ENCODE assay signal across 26 cellular contexts in genomic region chr10:70497120-70497545, GRCh38. TPM values are rescaled to one million over a fixed set of nuclear protein-coding genes. Genes with fewer than 3 reads are reported as not detected.
DNase-seq lines count a peak whose midpoint lies in the region; ATAC-seq, FAIRE-seq and TF ChIP-seq lines count a peak whose summit lies in the region.
"Had no signal": no experiment of that assay in that cellular context is flagged by ENCODE, and none has a peak within 500 bp of the region (broad histone marks: within the 10 kb centered on the region; RNA-seq: fewer than 3 reads in every experiment).

No MANE protein-coding gene starts in this region.

- no peak for TF ChIP-seq POLR2A in K562 (conservative IDR thresholded peaks at IDR 0.05)
- no peak for TF ChIP-seq POLR2A in upper lobe of left lung (IDR thresholded peaks at IDR 0.05)

- no peak overlapping the region for H3K4me3 ChIP-seq in heart right ventricle
- no peak overlapping the region for H3K4me3 ChIP-seq in K562
- H3K4me3 ChIP-seq in upper lobe of left lung = no peak overlapping the region

- TF ChIP-seq CTCF in heart right ventricle (IDR thresholded peaks at IDR 0.05) (no peak), K562 (IDR thresholded peaks at IDR 0.05 in 2 of 3, conservative IDR thresholded peaks at IDR 0.05 in 1 of 3; ENCODE audit: insufficient read depth in 2 of 3, low read depth in 1 of 3, low read length in 3 of 3) (no peak), upper lobe of left lung (IDR thresholded peaks at IDR 0.05) (no peak)

- H3K4me2 ChIP-seq in K562 (ENCODE audit: insufficient read depth, low read length) = no peak overlapping the region
- H3K4me2 ChIP-seq: KMS-11 had no signal

- peak overlapping the region in 1 of 2 experiments; percentile 9; a peak in 1 of 4 replicates for H3K9ac ChIP-seq in K562 (ENCODE audit: insufficient read depth in 1 of 2, low read depth in 2 of 2, low read length in 2 of 2)
- H3K9ac ChIP-seq: KMS-11 had no signal

- no peak for TF ChIP-seq EP300 in K562 (IDR thresholded peaks at IDR 0.05; ENCODE audit: low read length)
- no peak for TF ChIP-seq EP300 in upper lobe of left lung (IDR thresholded peaks at IDR 0.05)

- CTCF ChIA-PET in K562 (lab: Yijun Ruan, JAX; ENCODE audit: low intra/inter-chr PET ratio) = no interaction called here

- intact Hi-C loops in Right ventricle myocardium inferior (cut with DNase I) (no loop called here), heart right ventricle (cut with DNase I) (no loop called here), K562 (cut with micrococcal nuclease) (no loop called here), left colon (cut with DNase I, micrococcal nuclease) (no loop called here)

- POLR2A ChIA-PET in K562 (lab: Yijun Ruan, JAX) = interaction anchor here (0.6 kb wide), 1 partner anchor 505 kb away, joined by 3 read pairs; no protein-coding TSS in a partner anchor

- no peak for FAIRE-seq in K562 (lab: Jason Lieb, UNC)
- FAIRE-seq: HTR-8/SVneo had no signal

- in situ Hi-C loops in K562 (cut with MboI) = no loop called here

- WGBS in heart right ventricle, 2 donors = 91 to 94% methylated on average over 13 of the region's 13 CpGs
- 3% methylated on average over 13 of the region's 13 CpGs for WGBS in K562 (ENCODE audit: insufficient coverage, low coverage, missing lambda C conversion rate)
- WGBS in upper lobe of left lung, 2 donors = 81 to 89% methylated on average over 7 to 13 of the region's 13 CpGs

- H4K20me1 ChIP-seq in K562 (replicated peaks; ENCODE audit: control insufficient read depth, insufficient read depth, low read length) = no peaks in the 10 kb centered on the region

- BruUV-seq in K562 (replicated peaks; lab: Mats Ljungman, UMichigan) = no TSS peak

- ATAC-seq in Right ventricle myocardium inferior = no peak
- ATAC-seq in heart right ventricle = no peak
- ATAC-seq in K562 = 0 out of 3 replicates have a peak, but pooled peaks have one; percentile 28
- ATAC-seq in upper lobe of left lung (ENCODE audit: low FRiP score in 2 of 2) = no peak
- no peak for ATAC-seq in left colon
- ATAC-seq: PC-3 had no signal

- no peaks in the 10 kb centered on the region for H3K79me2 ChIP-seq in K562 (ENCODE audit: control insufficient read depth, insufficient read depth, low read length)

- peak; percentile 59 for DNase-seq in Right ventricle myocardium inferior (ENCODE audit: missing footprints)
- no peak for DNase-seq in heart right ventricle
- no peak for DNase-seq in K562 (ENCODE audit: extremely low read depth in 1 of 4, low spot score in 3 of 4)
- DNase-seq in iPS-NIHi11 (ENCODE audit: low spot score) = peak; percentile 2
- DNase-seq in upper lobe of left lung = peak in 1 of 2 donors; percentile 50
- DNase-seq in putamen (ENCODE audit: low spot score) = no peak
- DNase-seq in NCI-H1417 treated with DMSO at 0.1 percent for 48 hours (lab: John Stamatoyannopoulos, UW) = no peak
- DNase-seq in left colon = no peak
- DNase-seq: ACHN; Calu3; CD8-positive, alpha-beta memory T cell; EL; GF-D8; H7; HFFc6; NCI-H187; NCI-H446; NCI-H526 treated with DMSO at 0.1 percent for 48 hours; PC-3; SHP77 had no signal

- H3K9me3 ChIP-seq in heart right ventricle (no peaks in the 10 kb centered on the region), K562 (replicated peaks; ENCODE audit: control insufficient read depth, insufficient read depth, low read depth, low read length) (no peaks in the 10 kb centered on the region), upper lobe of left lung (no peaks in the 10 kb centered on the region)

- H2AFZ ChIP-seq in K562 (ENCODE audit: low read depth, low read length) = no peak overlapping the region

- no peaks in the 10 kb centered on the region for H3K27me3 ChIP-seq in heart right ventricle
- peaks cover 49 to 76% of the 10 kb centered on the region in 2 experiments for H3K27me3 ChIP-seq in K562 (ENCODE audit: control insufficient read depth in 2 of 2, insufficient read depth in 2 of 2, low read length in 2 of 2)
- H3K27me3 ChIP-seq in upper lobe of left lung = no peaks in the 10 kb centered on the region

- peaks cover 3 to 85% (median 65%) of the 10 kb centered on the region in 9 donors for H3K4me1 ChIP-seq in heart right ventricle
- peaks cover 0 to 5% of the 10 kb centered on the region in 2 experiments; a peak in 1 of 5 replicates for H3K4me1 ChIP-seq in K562 (replicated peaks in 1 of 2; ENCODE audit: control insufficient read depth in 2 of 2, insufficient read depth in 2 of 2, low read length in 2 of 2)
- peaks cover 70 to 90% (median 81%) of the 10 kb centered on the region in 4 donors for H3K4me1 ChIP-seq in upper lobe of left lung

- H3K36me3 ChIP-seq in heart right ventricle = peaks cover 0 to 7% (median 0%) of the 10 kb centered on the region in 9 donors
- no peaks in the 10 kb centered on the region for H3K36me3 ChIP-seq in K562 (ENCODE audit: control insufficient read depth, insufficient read depth, low read length)
- no peaks in the 10 kb centered on the region for H3K36me3 ChIP-seq in upper lobe of left lung

- H3K27ac ChIP-seq in heart right ventricle (no peak overlapping the region), K562 (ENCODE audit: extremely low read depth, low read depth, low read length) (no peak overlapping the region), upper lobe of left lung (peak overlapping the region in 3 of 4 donors; percentile 35 to 90 (median 81))
- H3K27ac ChIP-seq: 22Rv1, C4-2B, KMS-11 had no signal

- TF ChIP-seq RAD21 in K562 (CRISPR knock-in tag; conservative IDR thresholded peaks at IDR 0.05 in 1 of 2, IDR thresholded peaks at IDR 0.05 in 1 of 2) = no peak

- no peaks in the 10 kb centered on the region for H3K9me1 ChIP-seq in K562 (ENCODE audit: control insufficient read depth, insufficient read depth, low read length)

TF ChIP-seq in K562, 482 proteins besides CTCF, POLR2A, EP300 and RAD21 (continues in another document):
- TF ChIP-seq GABPB2 (CRISPR knock-in tag; conservative IDR thresholded peaks at IDR 0.05) (no peak), FOXM1 (IDR thresholded peaks at IDR 0.05; ENCODE audit: low read depth) (no peak), FOXM1 (CRISPR knock-in tag; IDR thresholded peaks at IDR 0.05; ENCODE audit: low read depth) (no peak), NRF1 (conservative IDR thresholded peaks at IDR 0.05 in 1 of 2, IDR thresholded peaks at IDR 0.05 in 1 of 2) (peak in 1 of 2 experiments; percentile 30; a peak in 2 of 4 replicates), FOSL1 (tag; conservative IDR thresholded peaks at IDR 0.05) (no peak), ZFX (CRISPR knock-in tag; IDR thresholded peaks at IDR 0.05) (no peak), ZNF175 (CRISPR knock-in tag; IDR thresholded peaks at IDR 0.05; ENCODE audit: low read depth) (no peak)

RNA-seq across cellular contexts. Expression of gene PALD1, which starts 18.6 kb away (rescaled TPM):
- total RNA-seq in Right ventricle myocardium inferior (5.1 TPM), heart right ventricle (10 to 100 TPM in 1 of 10 donors, 1 to 10 TPM in 9; 4.8 to 10.3 (median 6.1) TPM), K562 (2014; rRNA removed) (0.09 and 0.16 TPM in 2 replicates), K562 (2014; rRNA removed; fragmentation: Illumina TruSeq; extraction: Trizol) (0.03 and 0.07 TPM in 2 replicates), K562 (2015; rRNA removed; fragmentation: Illumina TruSeq; extraction: Trizol) (0.04 and 0.07 TPM in 2 replicates), K562 (2021) (0.27 and 0.29 TPM in 2 replicates), upper lobe of left lung (10 to 100 TPM in 5 of 6 donors, 1 to 10 TPM in 1; 8.9 to 25.4 (median 13.4) TPM), left colon (1 to 10 TPM; 1.3 to 3.9 TPM)
- polyA plus RNA-seq in heart right ventricle (1 to 10 TPM; 4.1 to 5.6 TPM), K562 (2011; rRNA removed) (0.13 and 0.26 TPM in 2 replicates), K562 (2014; fragmentation: Illumina TruSeq; extraction: Trizol) (0.03 and 0.15 TPM in 2 replicates), K562 (2014; fragmentation: Nextera tagmentation; extraction: Ambion mirVana) (not detected), K562 (2014; rRNA removed) (0.13 and 0.15 TPM in 2 replicates)
- 0.14 and 0.72 TPM in 2 replicates for total RNA-seq in K562 (2011; cell fraction: chromatin; rRNA removed; ENCODE audit: low replicate concordance)
- total RNA-seq in K562 (2011; cell fraction: nucleolus; rRNA removed) = 0.26 and 0.67 TPM in 2 replicates
- 0.15 and 0.29 TPM in 2 replicates for total RNA-seq in K562 (2011; cell fraction: nucleoplasm; rRNA removed)
- 0.18 and 0.25 TPM in 2 replicates for polyA plus RNA-seq in K562 (2011; cell fraction: cytosol; rRNA removed)
- 0.53 and 0.81 TPM in 2 replicates for polyA plus RNA-seq in K562 (2011; cell fraction: nucleus; rRNA removed)
- polyA plus RNA-seq in K562 (2012) = 0.08 and 0.11 TPM in 2 replicates
- 0.15 and 0.25 TPM in 2 replicates for polyA minus RNA-seq in K562 (2011; rRNA and poly(A)+ RNA removed)
- polyA minus RNA-seq in K562 (2011; cell fraction: cytosol; rRNA and poly(A)+ RNA removed) = 0.19 TPM in 1 of 2 replicates, not detected in the other
- polyA minus RNA-seq in K562 (2011; cell fraction: nucleus; rRNA and poly(A)+ RNA removed) = under 0.01 and 0.44 TPM in 2 replicates
- total RNA-seq: HFFc6 had no signal
- polyA plus RNA-seq: CD8-positive, alpha-beta memory T cell had no signal

RNA-seq across cellular contexts. Expression of gene NODAL, which starts 55.7 kb away (rescaled TPM):
- total RNA-seq in Right ventricle myocardium inferior = not detected
- total RNA-seq in heart right ventricle = under 1 TPM in 1 of 10 donors, not detected in 9; 0.29 TPM
- polyA plus RNA-seq in heart right ventricle = under 1 TPM in 1 of 2 donors, not detected in 1; 0.04 TPM
- total RNA-seq in K562 (2011; cell fraction: chromatin; rRNA removed; ENCODE audit: low replicate concordance) = not detected in 2 replicates
- total RNA-seq in K562 (2011; cell fraction: nucleolus; rRNA removed) = not detected in 2 replicates
- total RNA-seq in K562 (2011; cell fraction: nucleoplasm; rRNA removed) = not detected in 2 replicates
- not detected in 2 replicates for total RNA-seq in K562 (2014; rRNA removed)
- not detected in 2 replicates for total RNA-seq in K562 (2014; rRNA removed; fragmentation: Illumina TruSeq; extraction: Trizol)
- total RNA-seq in K562 (2015; rRNA removed; fragmentation: Illumina TruSeq; extraction: Trizol) = not detected in 2 replicates
- total RNA-seq in K562 (2021) = not detected in 2 replicates
- not detected in 2 replicates for polyA plus RNA-seq in K562 (2011; rRNA removed)
- polyA plus RNA-seq in K562 (2011; cell fraction: cytosol; rRNA removed) = not detected in 2 replicates
- polyA plus RNA-seq in K562 (2011; cell fraction: nucleus; rRNA removed) = not detected in 2 replicates
- not detected in 2 replicates for polyA plus RNA-seq in K562 (2012)
- not detected in 2 replicates for polyA plus RNA-seq in K562 (2014; fragmentation: Illumina TruSeq; extraction: Trizol)
- polyA plus RNA-seq in K562 (2014; fragmentation: Nextera tagmentation; extraction: Ambion mirVana) = not detected
- polyA plus RNA-seq in K562 (2014; rRNA removed) = not detected in 2 replicates
- polyA minus RNA-seq in K562 (2011; rRNA and poly(A)+ RNA removed) = not detected in 2 replicates
- polyA minus RNA-seq in K562 (2011; cell fraction: cytosol; rRNA and poly(A)+ RNA removed) = not detected in 2 replicates
- not detected in 2 replicates for polyA minus RNA-seq in K562 (2011; cell fraction: nucleus; rRNA and poly(A)+ RNA removed)
- total RNA-seq in upper lobe of left lung = not detected
- not detected for total RNA-seq in left colon
- total RNA-seq: Calu3; CD8-positive, alpha-beta memory T cell; HFFc6; M059J; PC-3; RPMI7951 had no signal

Comparison
In these comparisons a context has a peak if more than half of its experiments do, and no peak if none do; other contexts are left out.
1. DNase-seq: peak in Right ventricle myocardium inferior (single experiment) and iPS-NIHi11 (single experiment); none in heart right ventricle (0 of 2), K562 (0 of 4), putamen (single experiment), NCI-H1417 treated with DMSO at 0.1 percent for 48 hours (single experiment) and left colon (0 of 2).
2. H3K27ac ChIP-seq: peak in upper lobe of left lung (3 of 4); none in heart right ventricle (0 of 10) and K562 (single experiment).